In genomic region chr12:53995311-53996187, GRCh38 we compare ENCODE assay signal across 9 cellular contexts. TPM values are rescaled to one million over a fixed set of nuclear protein-coding genes. Genes with fewer than 3 reads are reported as not detected.
DNase-seq lines count a peak whose midpoint lies in the region; ATAC-seq, FAIRE-seq and TF ChIP-seq lines count a peak whose summit lies in the region.
"Had no signal": no experiment of that assay in that cellular context is flagged by ENCODE, and none has a peak within 500 bp of the region (broad histone marks: within the 10 kb centered on the region; RNA-seq: fewer than 3 reads in every experiment).

No MANE protein-coding gene starts in this region.

- H3K9me1 ChIP-seq in K562 (ENCODE audit: control insufficient read depth, insufficient read depth, low read length): no peaks in the 10 kb centered on the region

- no peak for TF ChIP-seq POLR2A in NB4 (IDR thresholded peaks at IDR 0.05; ENCODE audit: extremely low read depth, insufficient read length)
- TF ChIP-seq POLR2A in K562 (conservative IDR thresholded peaks at IDR 0.05): peak; percentile 90
- TF ChIP-seq POLR2A in lower leg skin (IDR thresholded peaks at IDR 0.05): peak in 1 of 2 donors; percentile 11
- no peak for TF ChIP-seq POLR2A in erythroblast (IDR thresholded peaks at IDR 0.05; ENCODE audit: low read length)

- H3K4me1 ChIP-seq in ES-I3 (ENCODE audit: insufficient read depth, low read length) (no peaks in the 10 kb centered on the region; the same call in 1 of the 2 replicates), K562 (replicated peaks in 1 of 2; ENCODE audit: control insufficient read depth in 2 of 2, insufficient read depth in 2 of 2, low read length in 2 of 2) (peaks cover 31 to 73% of the 10 kb centered on the region in 2 experiments), upper lobe of right lung (peaks cover 26% of the 10 kb centered on the region)

- in situ Hi-C loops in K562 (cut with MboI): no loop called here

- H3K27me3 ChIP-seq in K562 (ENCODE audit: control insufficient read depth in 2 of 2, insufficient read depth in 2 of 2, low read length in 2 of 2) (peaks cover 0 to 9% of the 10 kb centered on the region in 2 experiments; a peak in 2 of 5 replicates), upper lobe of right lung (peaks cover 100% of the 10 kb centered on the region)

- WGBS in K562 (ENCODE audit: insufficient coverage, low coverage, missing lambda C conversion rate): under 1% methylated on average over 40 of the region's 50 CpGs
- 3% methylated on average over 45 to 47 of the region's 50 CpGs for WGBS in lower leg skin, 2 donors

- H2AFZ ChIP-seq in K562 (ENCODE audit: low read depth, low read length): peak overlapping the region; percentile 93

- H3K79me2 ChIP-seq in K562 (ENCODE audit: control insufficient read depth, insufficient read depth, low read length): peaks cover 39% of the 10 kb centered on the region

- H3K9me3 ChIP-seq in ES-I3 (ENCODE audit: control insufficient read depth, insufficient read depth, low read length) (no peaks in the 10 kb centered on the region), K562 (replicated peaks; ENCODE audit: control insufficient read depth, insufficient read depth, low read depth, low read length) (no peaks in the 10 kb centered on the region), upper lobe of right lung (no peaks in the 10 kb centered on the region)

- TF ChIP-seq EP300 in K562 (IDR thresholded peaks at IDR 0.05; ENCODE audit: low read length): no peak

- no TSS peak for BruUV-seq in K562 (replicated peaks; lab: Mats Ljungman, UMichigan)

- DNase-seq in NB4 (ENCODE audit: low read depth): peak; percentile 90
- DNase-seq in K562 (ENCODE audit: extremely low read depth in 1 of 4, low spot score in 3 of 4): peak; percentile 80 to 90 (median 86)
- peak in 1 of 2 donors; percentile 95 for DNase-seq in lower leg skin (ENCODE audit: low spot score in 2 of 2)
- no peak for DNase-seq in upper lobe of right lung
- DNase-seq in erythroblast (lab: John Stamatoyannopoulos, UW): no peak
- DNase-seq in occipital lobe (lab: John Stamatoyannopoulos, UW): no peak

- CTCF ChIA-PET in K562 (lab: Yijun Ruan, JAX; ENCODE audit: low intra/inter-chr PET ratio): no interaction called here

- TF ChIP-seq RAD21 in K562 (CRISPR knock-in tag; conservative IDR thresholded peaks at IDR 0.05 in 1 of 2, IDR thresholded peaks at IDR 0.05 in 1 of 2): no peak

- intact Hi-C loops in K562 (cut with micrococcal nuclease) (no loop called here), lower leg skin (cut with DNase I; ENCODE audit: low total_unique reads) (no loop called here), upper lobe of right lung (cut with DNase I) (no loop called here)

- H3K27ac ChIP-seq in K562 (ENCODE audit: extremely low read depth, low read depth, low read length): peak overlapping the region; percentile 94
- H3K27ac ChIP-seq in upper lobe of right lung: no peak overlapping the region

- ATAC-seq in K562 (peak; percentile 79), upper lobe of right lung (peak; percentile 57), HG02884 (IDR thresholded peaks at IDR 0.05; ENCODE audit: unreplicated experiment) (no peak)

- POLR2A ChIA-PET in K562 (lab: Yijun Ruan, JAX): interaction anchor here (0.5 to 1.9 kb wide), 6 partner anchors 24 to 404 kb away, joined by 3 to 4 read pairs (median 3); no protein-coding TSS in a partner anchor

- H3K9ac ChIP-seq in ES-I3 (ENCODE audit: low read depth, low read length): peak overlapping the region; percentile 25; the same call in 1 of the 2 replicates
- peak overlapping the region; percentile 87 to 96 for H3K9ac ChIP-seq in K562 (ENCODE audit: insufficient read depth in 1 of 2, low read depth in 2 of 2, low read length in 2 of 2)

- TF ChIP-seq CTCF in NB4 (IDR thresholded peaks at IDR 0.05; ENCODE audit: low read depth, low read length) (no peak), K562 (IDR thresholded peaks at IDR 0.05 in 2 of 3, conservative IDR thresholded peaks at IDR 0.05 in 1 of 3; ENCODE audit: insufficient read depth in 2 of 3, low read depth in 1 of 3, low read length in 3 of 3) (no peak), lower leg skin (IDR thresholded peaks at IDR 0.05) (no peak), upper lobe of right lung (IDR thresholded peaks at IDR 0.05) (no peak)

- FAIRE-seq in K562 (lab: Jason Lieb, UNC): peak; percentile 88

- no peaks in the 10 kb centered on the region for H4K20me1 ChIP-seq in K562 (replicated peaks; ENCODE audit: control insufficient read depth, insufficient read depth, low read length)

- H3K4me2 ChIP-seq in K562 (ENCODE audit: insufficient read depth, low read length): peak overlapping the region; percentile 92

- no peaks in the 10 kb centered on the region for H3K36me3 ChIP-seq in ES-I3 (ENCODE audit: insufficient read depth, low read length)
- H3K36me3 ChIP-seq in K562 (ENCODE audit: control insufficient read depth, insufficient read depth, low read length): no peaks in the 10 kb centered on the region
- H3K36me3 ChIP-seq in upper lobe of right lung: no peaks in the 10 kb centered on the region

- H3K4me3 ChIP-seq in NB4 (ENCODE audit: low read depth, low read length): peak overlapping the region; percentile 55
- peak overlapping the region; percentile 61 for H3K4me3 ChIP-seq in K562
- H3K4me3 ChIP-seq in lower leg skin (ENCODE audit: low read depth, poor library complexity, severe bottlenecking): peak overlapping the region; percentile 42
- H3K4me3 ChIP-seq in upper lobe of right lung: peak overlapping the region; percentile 52

RNA-seq across cellular contexts. Expression of gene HOXC9, which starts 4.4 kb away (rescaled TPM):
- 7.4 and 10.3 TPM in 2 replicates for total RNA-seq in K562 (2011; cell fraction: chromatin; rRNA removed; ENCODE audit: low replicate concordance)
- total RNA-seq in K562 (2011; cell fraction: nucleolus; rRNA removed): 2.7 and 2.9 TPM in 2 replicates
- total RNA-seq in K562 (2011; cell fraction: nucleoplasm; rRNA removed): 2.9 and 3.5 TPM in 2 replicates
- total RNA-seq in K562 (2014; rRNA removed) (10.5 and 13.9 TPM in 2 replicates), K562 (2014; rRNA removed; fragmentation: Illumina TruSeq; extraction: Trizol) (5.7 and 8.0 TPM in 2 replicates), K562 (2015; rRNA removed; fragmentation: Illumina TruSeq; extraction: Trizol) (10.4 and 10.9 TPM in 2 replicates), K562 (2021) (9.3 and 9.9 TPM in 2 replicates), lower leg skin (10 to 100 TPM in 3 of 4 donors, 1 to 10 TPM in 1; 9.6 to 16.8 (median 11.7) TPM), upper lobe of right lung (0.61 TPM), occipital lobe (not detected)
- polyA plus RNA-seq in K562 (2011; rRNA removed) (1.1 and 1.7 TPM in 2 replicates), K562 (2014; fragmentation: Illumina TruSeq; extraction: Trizol) (8.8 and 9.9 TPM in 2 replicates), K562 (2014; fragmentation: Nextera tagmentation; extraction: Ambion mirVana) (1 to 10 TPM; 1.9 to 2.2 TPM), K562 (2014; rRNA removed) (5.1 and 10.4 TPM in 2 replicates)
- polyA plus RNA-seq in K562 (2011; cell fraction: cytosol; rRNA removed): 3.4 and 8.0 TPM in 2 replicates
- polyA plus RNA-seq in K562 (2011; cell fraction: nucleus; rRNA removed): 6.2 and 13.4 TPM in 2 replicates
- 8.6 and 12.0 TPM in 2 replicates for polyA plus RNA-seq in K562 (2012)
- 0.57 and 1.2 TPM in 2 replicates for polyA minus RNA-seq in K562 (2011; rRNA and poly(A)+ RNA removed)
- polyA minus RNA-seq in K562 (2011; cell fraction: cytosol; rRNA and poly(A)+ RNA removed): 1.7 and 2.6 TPM in 2 replicates
- polyA minus RNA-seq in K562 (2011; cell fraction: nucleus; rRNA and poly(A)+ RNA removed): 1.8 and 1.9 TPM in 2 replicates
- total RNA-seq: T-helper 2 cell treated with Interferon-gamma antibody and Interleukin-4, amounts not matched to agents 100 ng/mL and 5 ng/mL, for 36 hours had no signal

RNA-seq across cellular contexts. Expression of gene HOXC10, which starts 10.6 kb away (rescaled TPM):
- 0.25 TPM in 1 of 2 replicates, not detected in the other for total RNA-seq in K562 (2011; cell fraction: chromatin; rRNA removed; ENCODE audit: low replicate concordance)
- 0.53 TPM in 1 of 2 replicates, not detected in the other for total RNA-seq in K562 (2011; cell fraction: nucleolus; rRNA removed)
- 0.46 TPM in 1 of 2 replicates, not detected in the other for total RNA-seq in K562 (2011; cell fraction: nucleoplasm; rRNA removed)
- total RNA-seq in K562 (2014; rRNA removed) (0.08 and 0.14 TPM in 2 replicates), K562 (2014; rRNA removed; fragmentation: Illumina TruSeq; extraction: Trizol) (not detected in 2 replicates), K562 (2015; rRNA removed; fragmentation: Illumina TruSeq; extraction: Trizol) (0.23 TPM in 1 of 2 replicates, not detected in the other), K562 (2021) (0.35 and 0.69 TPM in 2 replicates), lower leg skin (10 to 100 TPM; 14.2 to 35.9 (median 23.4) TPM), upper lobe of right lung (not detected), occipital lobe (not detected)
- polyA plus RNA-seq in K562 (2011; rRNA removed) (0.08 and 0.13 TPM in 2 replicates), K562 (2014; fragmentation: Illumina TruSeq; extraction: Trizol) (0.37 and 0.77 TPM in 2 replicates), K562 (2014; fragmentation: Nextera tagmentation; extraction: Ambion mirVana) (under 1 TPM; 0.25 to 0.42 TPM), K562 (2014; rRNA removed) (0.63 and 0.73 TPM in 2 replicates)
- polyA plus RNA-seq in K562 (2011; cell fraction: cytosol; rRNA removed): 0.15 and 0.33 TPM in 2 replicates
- polyA plus RNA-seq in K562 (2011; cell fraction: nucleus; rRNA removed): 0.21 TPM in 1 of 2 replicates, not detected in the other
- polyA plus RNA-seq in K562 (2012): 0.64 and 0.75 TPM in 2 replicates
- polyA minus RNA-seq in K562 (2011; rRNA and poly(A)+ RNA removed): 0.24 TPM in 1 of 2 replicates, not detected in the other
- polyA minus RNA-seq in K562 (2011; cell fraction: cytosol; rRNA and poly(A)+ RNA removed): 0.64 and 1.6 TPM in 2 replicates
- polyA minus RNA-seq in K562 (2011; cell fraction: nucleus; rRNA and poly(A)+ RNA removed): 0.67 TPM in 2 replicates
- total RNA-seq: T-helper 2 cell treated with Interferon-gamma antibody and Interleukin-4, amounts not matched to agents 100 ng/mL and 5 ng/mL, for 36 hours had no signal

RNA-seq across cellular contexts. Expression of gene HOXC8, which starts 13.2 kb away (rescaled TPM):
- total RNA-seq in K562 (2011; cell fraction: chromatin; rRNA removed; ENCODE audit: low replicate concordance): 6.6 and 8.3 TPM in 2 replicates
- total RNA-seq in K562 (2011; cell fraction: nucleolus; rRNA removed): 2.4 and 3.2 TPM in 2 replicates
- 2.1 and 2.4 TPM in 2 replicates for total RNA-seq in K562 (2011; cell fraction: nucleoplasm; rRNA removed)
- total RNA-seq in K562 (2014; rRNA removed): 0.32 and 0.57 TPM in 2 replicates
- total RNA-seq in K562 (2014; rRNA removed; fragmentation: Illumina TruSeq; extraction: Trizol): 0.62 and 0.80 TPM in 2 replicates
- 0.53 and 0.76 TPM in 2 replicates for total RNA-seq in K562 (2015; rRNA removed; fragmentation: Illumina TruSeq; extraction: Trizol)
- total RNA-seq in K562 (2021): 0.72 and 0.95 TPM in 2 replicates
- 0.57 TPM in 2 replicates for polyA plus RNA-seq in K562 (2011; rRNA removed)
- polyA plus RNA-seq in K562 (2011; cell fraction: cytosol; rRNA removed): 0.29 and 0.31 TPM in 2 replicates
- 1.9 and 3.0 TPM in 2 replicates for polyA plus RNA-seq in K562 (2011; cell fraction: nucleus; rRNA removed)
- 0.62 and 1.4 TPM in 2 replicates for polyA plus RNA-seq in K562 (2012)
- 1.3 and 1.4 TPM in 2 replicates for polyA plus RNA-seq in K562 (2014; fragmentation: Illumina TruSeq; extraction: Trizol)
- under 1 TPM; 0.20 to 0.21 TPM for polyA plus RNA-seq in K562 (2014; fragmentation: Nextera tagmentation; extraction: Ambion mirVana)
- polyA plus RNA-seq in K562 (2014; rRNA removed): 0.94 and 1.1 TPM in 2 replicates
- 0.11 and 0.42 TPM in 2 replicates for polyA minus RNA-seq in K562 (2011; rRNA and poly(A)+ RNA removed)
- not detected in 2 replicates for polyA minus RNA-seq in K562 (2011; cell fraction: cytosol; rRNA and poly(A)+ RNA removed)
- 0.81 and 0.89 TPM in 2 replicates for polyA minus RNA-seq in K562 (2011; cell fraction: nucleus; rRNA and poly(A)+ RNA removed)
- 1 to 10 TPM; 1.0 to 2.2 (median 1.5) TPM for total RNA-seq in lower leg skin
- 0.55 TPM for total RNA-seq in upper lobe of right lung
- not detected for total RNA-seq in occipital lobe
- total RNA-seq: T-helper 2 cell treated with Interferon-gamma antibody and Interleukin-4, amounts not matched to agents 100 ng/mL and 5 ng/mL, for 36 hours had no signal

RNA-seq across cellular contexts. Expression of gene HOTAIR, which starts 20.8 kb away (rescaled TPM):
- total RNA-seq in K562 (2011; cell fraction: chromatin; rRNA removed; ENCODE audit: low replicate concordance): not detected in 2 replicates
- total RNA-seq in K562 (2011; cell fraction: nucleolus; rRNA removed): not detected in 2 replicates
- total RNA-seq in K562 (2011; cell fraction: nucleoplasm; rRNA removed): not detected in 2 replicates
- total RNA-seq in K562 (2014; rRNA removed) (not detected in 2 replicates), K562 (2014; rRNA removed; fragmentation: Illumina TruSeq; extraction: Trizol) (not detected in 2 replicates), K562 (2015; rRNA removed; fragmentation: Illumina TruSeq; extraction: Trizol) (not detected in 2 replicates), K562 (2021) (not detected in 2 replicates), lower leg skin (10 to 100 TPM in 2 of 4 donors, 1 to 10 TPM in 2; 4.9 to 14.9 (median 9.7) TPM), upper lobe of right lung (not detected), occipital lobe (not detected)
- polyA plus RNA-seq in K562 (2011; rRNA removed) (0.03 and 0.04 TPM in 2 replicates), K562 (2014; fragmentation: Illumina TruSeq; extraction: Trizol) (not detected in 2 replicates), K562 (2014; fragmentation: Nextera tagmentation; extraction: Ambion mirVana) (not detected), K562 (2014; rRNA removed) (0.15 TPM in 1 of 2 replicates, not detected in the other)
- polyA plus RNA-seq in K562 (2011; cell fraction: cytosol; rRNA removed): 0.03 TPM in 1 of 2 replicates, not detected in the other
- polyA plus RNA-seq in K562 (2011; cell fraction: nucleus; rRNA removed): 0.13 TPM in 2 replicates
- not detected in 2 replicates for polyA plus RNA-seq in K562 (2012)
- not detected in 2 replicates for polyA minus RNA-seq in K562 (2011; rRNA and poly(A)+ RNA removed)
- polyA minus RNA-seq in K562 (2011; cell fraction: cytosol; rRNA and poly(A)+ RNA removed): not detected in 2 replicates
- not detected in 2 replicates for polyA minus RNA-seq in K562 (2011; cell fraction: nucleus; rRNA and poly(A)+ RNA removed)
- total RNA-seq: T-helper 2 cell treated with Interferon-gamma antibody and Interleukin-4, amounts not matched to agents 100 ng/mL and 5 ng/mL, for 36 hours had no signal

RNA-seq across cellular contexts. Expression of gene HOXC11, which starts 22.6 kb away (rescaled TPM):
- not detected in 2 replicates for total RNA-seq in K562 (2011; cell fraction: chromatin; rRNA removed; ENCODE audit: low replicate concordance)
- total RNA-seq in K562 (2011; cell fraction: nucleolus; rRNA removed): not detected in 2 replicates
- total RNA-seq in K562 (2011; cell fraction: nucleoplasm; rRNA removed): not detected in 2 replicates
- total RNA-seq in K562 (2014; rRNA removed): not detected in 2 replicates
- not detected in 2 replicates for total RNA-seq in K562 (2014; rRNA removed; fragmentation: Illumina TruSeq; extraction: Trizol)
- total RNA-seq in K562 (2015; rRNA removed; fragmentation: Illumina TruSeq; extraction: Trizol): not detected in 2 replicates
- not detected in 2 replicates for total RNA-seq in K562 (2021)
- 0.04 TPM in 1 of 2 replicates, not detected in the other for polyA plus RNA-seq in K562 (2011; rRNA removed)
- polyA plus RNA-seq in K562 (2011; cell fraction: cytosol; rRNA removed): 0.13 TPM in 1 of 2 replicates, not detected in the other
- 0.17 and 0.25 TPM in 2 replicates for polyA plus RNA-seq in K562 (2011; cell fraction: nucleus; rRNA removed)
- 0.03 and 0.07 TPM in 2 replicates for polyA plus RNA-seq in K562 (2012)
- not detected in 2 replicates for polyA plus RNA-seq in K562 (2014; fragmentation: Illumina TruSeq; extraction: Trizol)
- polyA plus RNA-seq in K562 (2014; fragmentation: Nextera tagmentation; extraction: Ambion mirVana): not detected
- polyA plus RNA-seq in K562 (2014; rRNA removed): not detected in 2 replicates
- polyA minus RNA-seq in K562 (2011; rRNA and poly(A)+ RNA removed): not detected in 2 replicates
- not detected in 2 replicates for polyA minus RNA-seq in K562 (2011; cell fraction: cytosol; rRNA and poly(A)+ RNA removed)
- 0.11 TPM in 1 of 2 replicates, not detected in the other for polyA minus RNA-seq in K562 (2011; cell fraction: nucleus; rRNA and poly(A)+ RNA removed)
- 10 to 100 TPM in 1 of 4 donors, 1 to 10 TPM in 3; 4.9 to 10.7 (median 6.2) TPM for total RNA-seq in lower leg skin
- total RNA-seq in upper lobe of right lung: not detected
- total RNA-seq in occipital lobe: not detected
- total RNA-seq: T-helper 2 cell treated with Interferon-gamma antibody and Interleukin-4, amounts not matched to agents 100 ng/mL and 5 ng/mL, for 36 hours had no signal

Comparison
In these comparisons a context has a peak if more than half of its experiments do, and no peak if none do; other contexts are left out.
1. DNase-seq: peak in NB4 (single experiment) and K562 (4 of 4); none in upper lobe of right lung (single experiment), erythroblast (0 of 2) and occipital lobe (single experiment).
2. RNA of gene HOXC10, which starts 10.6 kb away (total RNA-seq): 14.2 to 35.9 TPM in lower leg skin; 0.08 to 0.69 TPM in K562, not detected in upper lobe of right lung (single experiment) and not detected in occipital lobe (single experiment); every median in the first group is over 4 times any median in the second.
3. Peak in every context shown above with its lines, with median percentiles within 50 percentile points of each other: H3K4me3 ChIP-seq.